Comparison of ENCODE assay signal across 8 cellular contexts in the genomic region with DNA sequence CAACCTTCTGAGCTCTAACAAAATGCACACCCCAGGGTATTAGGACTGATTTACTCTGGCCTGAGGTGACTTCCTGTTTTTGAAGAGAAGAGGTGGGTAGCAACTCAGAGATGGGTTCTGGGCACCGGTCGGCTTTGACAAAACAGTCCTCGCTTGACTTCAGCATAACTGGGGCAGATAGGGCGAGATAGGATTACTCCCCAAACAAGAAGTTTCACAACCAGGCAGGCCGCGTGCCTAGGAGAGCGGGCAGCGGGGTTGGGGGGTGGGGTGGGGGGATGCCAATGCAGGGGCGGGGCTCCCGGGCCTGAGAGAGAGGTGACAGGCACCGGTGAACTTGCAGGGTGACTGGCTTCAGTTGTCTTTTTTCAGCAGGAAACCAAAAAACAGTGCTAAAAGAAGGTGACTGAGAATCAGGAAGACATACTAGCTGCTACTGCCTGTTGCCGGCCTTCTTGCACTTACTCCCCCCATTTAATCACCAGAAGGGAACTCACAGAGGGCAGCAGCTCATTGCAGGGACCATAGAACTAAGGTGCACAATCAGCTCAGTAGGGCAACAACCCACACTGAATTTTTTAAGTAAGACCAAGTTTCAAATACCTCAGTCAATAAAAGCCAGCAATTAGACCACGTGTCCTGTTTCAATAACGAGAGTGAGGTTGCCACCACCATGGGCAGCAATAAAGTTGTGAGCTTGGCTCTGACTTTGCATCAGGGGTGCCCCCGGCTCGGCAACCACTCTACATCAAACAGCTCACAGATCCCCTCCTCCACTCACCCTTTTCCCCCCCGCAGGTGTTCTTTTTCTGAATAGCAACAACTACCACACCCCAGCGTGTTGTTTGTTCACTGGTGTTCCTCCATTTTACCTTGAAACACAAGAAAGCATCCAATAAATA. TPM values are rescaled to one million over a fixed set of nuclear protein-coding genes. Genes with fewer than 3 reads are reported as not detected.
DNase-seq lines count a peak whose midpoint lies in the region; ATAC-seq and TF ChIP-seq lines count a peak whose summit lies in the region.

No MANE protein-coding gene starts in this region.

- peak overlapping the region; percentile 77 for H3K4me3 Mint-ChIP-seq in memory B cell

- peaks cover 77% of the 10 kb centered on the region for H3K4me1 Mint-ChIP-seq in memory B cell

- peaks cover 2% of the 10 kb centered on the region for H3K36me3 Mint-ChIP-seq in memory B cell

- no peaks in the 10 kb centered on the region for H3K36me3 ChIP-seq in right atrium auricular region

- no peak overlapping the region for H3K4me3 ChIP-seq in right atrium auricular region

- no peaks in the 10 kb centered on the region for H3K27me3 ChIP-seq in right atrium auricular region

- peak; percentile 65 to 67 for DNase-seq in activated CD4-positive, alpha-beta T cell treated with anti-CD3 and anti-CD28 coated beads, Interleukin-2, amount 50 U/mL, for 4 hours
- DNase-seq in memory B cell (ENCODE audit: low spot score in 2 of 2) (peak; percentile 61 to 72), right atrium auricular region (ENCODE audit: low spot score) (no peak), NCI-H1436 (lab: John Stamatoyannopoulos, UW) (no peak), AG08396 (ENCODE audit: low spot score) (no peak), GOT3 (lab: John Stamatoyannopoulos, UW) (no peak)

- no peak for TF ChIP-seq CTCF in right atrium auricular region (IDR thresholded peaks at IDR 0.05)

- H3K27ac ChIP-seq in right atrium auricular region, result no peak overlapping the region

- H3K27ac Mint-ChIP-seq in memory B cell, result peak overlapping the region; percentile 94

- peaks cover 1% of the 10 kb centered on the region for H3K9me3 Mint-ChIP-seq in memory B cell

- peak; percentile 39 for ATAC-seq in GM19328 (IDR thresholded peaks at IDR 0.05; ENCODE audit: unreplicated experiment)
- peak; percentile 48 for ATAC-seq in HG03442 (IDR thresholded peaks at IDR 0.05; ENCODE audit: unreplicated experiment)
- peak; percentile 84 for ATAC-seq in memory B cell (ENCODE audit: low read depth)

- no peaks in the 10 kb centered on the region for H3K27me3 Mint-ChIP-seq in memory B cell

- no peaks in the 10 kb centered on the region for H3K9me3 ChIP-seq in right atrium auricular region

- H3K4me1 ChIP-seq in right atrium auricular region, result no peaks in the 10 kb centered on the region

RNA-seq across cellular contexts. Expression of a gene that starts 37.2 kb away (rescaled TPM):
- total RNA-seq in right atrium auricular region, result 10 to 100 TPM; 37.9 to 46.6 TPM

Comparison
In these comparisons a context has a peak if more than half of its experiments do, and no peak if none do; other contexts are left out.
1. DNase-seq: peak in activated CD4-positive, alpha-beta T cell treated with anti-CD3 and anti-CD28 coated beads, Interleukin-2, amount 50 U/mL, for 4 hours (2 of 2) and memory B cell (2 of 2); none in right atrium auricular region (single experiment), NCI-H1436 (single experiment), AG08396 (single experiment) and GOT3 (single experiment).
2. Peak in every context shown above with its lines, with median percentiles within 50 percentile points of each other: ATAC-seq.